ENCODE assay signal across 8 cellular contexts in the genomic region with DNA sequence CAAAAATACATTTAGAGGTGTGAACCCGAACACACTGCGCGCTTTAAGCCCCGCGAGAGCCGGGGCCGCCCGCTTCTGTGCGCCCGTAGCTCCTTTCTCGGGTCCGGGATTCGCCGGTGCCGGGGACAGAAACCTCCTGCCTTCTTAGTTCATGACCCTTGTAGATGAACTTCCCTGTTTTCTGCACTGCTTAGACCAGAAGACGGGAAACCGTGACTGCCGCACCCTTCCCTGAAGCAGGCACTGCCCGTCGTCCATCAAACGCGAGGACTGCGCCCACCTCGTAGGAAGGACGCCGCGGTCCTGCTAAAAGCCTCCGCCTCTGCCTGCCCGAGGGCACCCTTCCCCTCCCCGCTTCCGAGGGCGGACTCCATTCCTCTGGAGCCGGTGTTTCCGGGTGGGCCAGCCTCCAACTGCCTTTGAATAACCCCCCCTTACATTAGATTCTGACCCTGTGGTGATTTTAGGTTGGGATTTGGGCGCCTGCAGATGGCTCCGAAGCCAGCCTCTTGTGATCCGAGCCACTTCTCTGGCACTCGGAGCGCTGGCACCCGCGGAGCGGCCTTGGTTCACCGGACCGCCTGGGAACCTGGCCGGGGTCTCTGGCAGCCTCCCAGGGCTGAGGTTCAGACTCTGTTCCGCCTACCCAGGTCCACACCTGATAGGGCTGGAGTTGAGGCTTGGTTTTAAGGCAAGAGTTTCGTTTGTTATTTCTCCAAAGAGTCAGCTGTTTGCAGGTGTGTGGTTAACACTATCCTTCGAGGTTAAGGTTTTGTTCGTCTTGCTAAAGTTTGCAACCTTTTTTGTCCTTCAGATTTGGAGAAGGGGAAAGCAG. TPM values are rescaled to one million over a fixed set of nuclear protein-coding genes. Genes with fewer than 3 reads are reported as not detected.
DNase-seq lines count a peak whose midpoint lies in the region; ATAC-seq and TF ChIP-seq lines count a peak whose summit lies in the region.

No MANE protein-coding gene starts in this region.

- H3K27me3 ChIP-seq in right atrium auricular region = no peaks in the 10 kb centered on the region
- no peaks in the 10 kb centered on the region for H3K27me3 ChIP-seq in rectal smooth muscle tissue (ENCODE audit: control insufficient read depth, insufficient read depth, low read length)

- TF ChIP-seq CTCF in right atrium auricular region (IDR thresholded peaks at IDR 0.05) = no peak

- H3K9me3 ChIP-seq in right atrium auricular region = no peaks in the 10 kb centered on the region

- WGBS in adipose tissue, 3 donors = 4 to 14% (median 5%) methylated on average over 49 of the region's 49 CpGs

- ATAC-seq in GM21786 (IDR thresholded peaks at IDR 0.05; ENCODE audit: unreplicated experiment) = no peak

- peak overlapping the region; percentile 57 for H3K9ac ChIP-seq in rectal smooth muscle tissue (ENCODE audit: low read length)

- no peaks in the 10 kb centered on the region for H3K36me3 ChIP-seq in right atrium auricular region
- H3K36me3 ChIP-seq in rectal smooth muscle tissue (ENCODE audit: control insufficient read depth, insufficient read depth, low read length) = no peaks in the 10 kb centered on the region

- DNase-seq in activated T-cell treated with anti-CD3 and anti-CD28 coated beads for 1 hour (ENCODE audit: low read depth) = peak; percentile 22
- no peak for DNase-seq in activated T-cell treated with anti-CD3 and anti-CD28 coated beads for 4 hours
- peak; percentile 76 for DNase-seq in NCI-H226
- DNase-seq in right atrium auricular region (ENCODE audit: low spot score) = peak; percentile 85
- no peak for DNase-seq in cerebellar cortex (ENCODE audit: low spot score)

- H3K27ac ChIP-seq in adipose tissue (ENCODE audit: low read depth, low read length) (peak overlapping the region; percentile 99), right atrium auricular region (peak overlapping the region; percentile 89 to 97), rectal smooth muscle tissue (ENCODE audit: low read depth, low read length) (peak overlapping the region; percentile 90)

- peak overlapping the region; percentile 89 to 93 for H3K4me3 ChIP-seq in right atrium auricular region
- peak overlapping the region; percentile 74 for H3K4me3 ChIP-seq in rectal smooth muscle tissue (ENCODE audit: low read length)

- H3K4me1 ChIP-seq in right atrium auricular region = peaks cover 0 to 48% of the 10 kb centered on the region in 2 donors
- peaks cover 16% of the 10 kb centered on the region for H3K4me1 ChIP-seq in rectal smooth muscle tissue (ENCODE audit: control insufficient read depth, insufficient read depth, low read length)

RNA-seq across cellular contexts. Expression of a gene that starts 1.2 kb away (rescaled TPM):
- polyA plus RNA-seq in adipose tissue = 100 to 1,000 TPM in 1 of 3 donors, 10 to 100 TPM in 2; 61.3 to 111 (median 69.3) TPM
- total RNA-seq in right atrium auricular region = 100 to 1,000 TPM; 284 to 303 TPM

RNA-seq across cellular contexts. Expression of a gene that starts 46.0 kb away (rescaled TPM):
- polyA plus RNA-seq in adipose tissue = 10 to 100 TPM in 2 of 3 donors, 1 to 10 TPM in 1; 9.5 to 81.7 (median 32.5) TPM
- total RNA-seq in right atrium auricular region = 10 to 100 TPM; 16.7 to 63.6 TPM

RNA-seq across cellular contexts. Expression of a gene that starts 56.9 kb away (rescaled TPM):
- 100 to 1,000 TPM in 1 of 3 donors, 10 to 100 TPM in 2; 25.2 to 101 (median 64.5) TPM for polyA plus RNA-seq in adipose tissue
- 10 to 100 TPM; 59.7 to 74.1 TPM for total RNA-seq in right atrium auricular region

Comparison
In these comparisons a context has a peak if more than half of its experiments do, and no peak if none do; other contexts are left out.
1. DNase-seq: peak in activated T-cell treated with anti-CD3 and anti-CD28 coated beads for 1 hour (single experiment), NCI-H226 (single experiment) and right atrium auricular region (single experiment); none in activated T-cell treated with anti-CD3 and anti-CD28 coated beads for 4 hours (single experiment) and cerebellar cortex (single experiment).
2. Peak in every context shown above with its lines, with median percentiles within 50 percentile points of each other: H3K27ac ChIP-seq.